ENCODE assay signal across 12 cellular contexts in genomic region chr15:40744810-40745152, GRCh38. TPM values are rescaled to one million over a fixed set of nuclear protein-coding genes. Genes with fewer than 3 reads are reported as not detected.
DNase-seq lines count a peak whose midpoint lies in the region; ATAC-seq and TF ChIP-seq lines count a peak whose summit lies in the region.
"Had no signal": no experiment of that assay in that cellular context is flagged by ENCODE, and none has a peak within 500 bp of the region (broad histone marks: within the 10 kb centered on the region; RNA-seq: fewer than 3 reads in every experiment).

No MANE protein-coding gene starts in this region.

- H3K4me3 Mint-ChIP-seq in activated naive CD4-positive, alpha-beta T cell treated with anti-CD3 and anti-CD28 coated beads, Interleukin-2, amount 10 ng/mL, durations not matched to agents 7 days and 5 days: no peak overlapping the region
- H3K4me3 Mint-ChIP-seq in glutamatergic neuron (ENCODE audit: unreplicated experiment): peak overlapping the region; percentile 76

- H3K36me3 Mint-ChIP-seq in activated naive CD4-positive, alpha-beta T cell treated with anti-CD3 and anti-CD28 coated beads, Interleukin-2, amount 10 ng/mL, durations not matched to agents 7 days and 5 days: peaks cover 47% of the 10 kb centered on the region
- peaks cover 5% of the 10 kb centered on the region for H3K36me3 Mint-ChIP-seq in glutamatergic neuron (ENCODE audit: unreplicated experiment)

- peaks cover under 1 to 69% (median 47%) of the 10 kb centered on the region in 5 donors for H3K36me3 ChIP-seq in subcutaneous abdominal adipose tissue (ENCODE audit: control insufficient read depth in 5 of 5, insufficient read depth in 5 of 5, low read length in 5 of 5)

- DNase-seq in activated naive CD4-positive, alpha-beta T cell treated with anti-CD3 and anti-CD28 coated beads, Interleukin-2, amount 10 ng/mL, durations not matched to agents 7 days and 5 days: peak; percentile 18
- no peak for DNase-seq in activated naive CD4-positive, alpha-beta T cell treated with anti-CD3 and anti-CD28 coated beads, Interleukin-2, amount 50 U/mL, for 16 hours
- DNase-seq in RWPE1 (ENCODE audit: low spot score) (no peak), glutamatergic neuron (peak; percentile 56), NCI-H1436 (lab: John Stamatoyannopoulos, UW) (no peak), RPMI8226 (no peak)
- DNase-seq: activated gamma-delta T cell treated with Interleukin-2 at 50 U/mL for 16 hours; effector CD4-positive, alpha-beta T cell; NCI-H1930 had no signal

- H3K27me3 Mint-ChIP-seq in activated naive CD4-positive, alpha-beta T cell treated with anti-CD3 and anti-CD28 coated beads, Interleukin-2, amount 10 ng/mL, durations not matched to agents 7 days and 5 days: no peaks in the 10 kb centered on the region
- H3K27me3 Mint-ChIP-seq in glutamatergic neuron (ENCODE audit: unreplicated experiment): peaks cover 6% of the 10 kb centered on the region

- H3K4me1 Mint-ChIP-seq in activated naive CD4-positive, alpha-beta T cell treated with anti-CD3 and anti-CD28 coated beads, Interleukin-2, amount 10 ng/mL, durations not matched to agents 7 days and 5 days: peaks cover 37% of the 10 kb centered on the region
- H3K4me1 Mint-ChIP-seq in glutamatergic neuron (ENCODE audit: low read depth, unreplicated experiment): peaks cover 25% of the 10 kb centered on the region

- H3K9me3 ChIP-seq in subcutaneous abdominal adipose tissue (ENCODE audit: control insufficient read depth in 5 of 5, low read length in 5 of 5): no peaks in the 10 kb centered on the region

- CTCF ChIA-PET in activated naive CD4-positive, alpha-beta T cell treated with anti-CD3 and anti-CD28 coated beads, Interleukin-2, amount 10 ng/mL, durations not matched to agents 7 days and 5 days (lab: Charles Lee): interaction anchor here (0.6 to 1.8 kb wide), 6 partner anchors 8 to 149 kb away, joined by 3 to 11 read pairs (median 3); partner anchors contain the start of genes RAD51 and VPS18
- CTCF ChIA-PET in RWPE1 (lab: Yijun Ruan, JAX): interaction anchor here (0.6 to 1.1 kb wide), 8 partner anchors 19 to 197 kb away, joined by 3 to 8 read pairs (median 4); partner anchors contain the start of gene GCHFR

- TF ChIP-seq CTCF in RWPE1 (conservative IDR thresholded peaks at IDR 0.05; ENCODE audit: low read depth): no peak
- peak; percentile 10 for TF ChIP-seq CTCF in glutamatergic neuron (IDR thresholded peaks at IDR 0.05; ENCODE audit: partially characterized antibody, unreplicated experiment)

- H3K27ac ChIP-seq in RWPE1: peak overlapping the region; percentile 86
- H3K27ac ChIP-seq in subcutaneous abdominal adipose tissue (ENCODE audit: low read depth, low read length): peak overlapping the region; percentile 46

- ATAC-seq in GM19463 (IDR thresholded peaks at IDR 0.05; ENCODE audit: unreplicated experiment): no peak

- peaks cover 0 to 35% (median 18%) of the 10 kb centered on the region in 5 donors for H3K4me1 ChIP-seq in subcutaneous abdominal adipose tissue (ENCODE audit: control insufficient read depth in 5 of 5, insufficient read depth in 5 of 5, low read length in 5 of 5)

- H3K27ac Mint-ChIP-seq in activated naive CD4-positive, alpha-beta T cell treated with anti-CD3 and anti-CD28 coated beads, Interleukin-2, amount 10 ng/mL, durations not matched to agents 7 days and 5 days: peak overlapping the region; percentile 95
- peak overlapping the region; percentile 95 for H3K27ac Mint-ChIP-seq in glutamatergic neuron (ENCODE audit: unreplicated experiment)

- no peaks in the 10 kb centered on the region for H3K9me3 Mint-ChIP-seq in activated naive CD4-positive, alpha-beta T cell treated with anti-CD3 and anti-CD28 coated beads, Interleukin-2, amount 10 ng/mL, durations not matched to agents 7 days and 5 days
- no peaks in the 10 kb centered on the region for H3K9me3 Mint-ChIP-seq in glutamatergic neuron (ENCODE audit: unreplicated experiment)

- POLR2A ChIA-PET in RWPE1 (lab: Yijun Ruan, JAX; ENCODE audit: low non-redundant PET): no interaction called here

- H3K4me3 ChIP-seq in subcutaneous abdominal adipose tissue (ENCODE audit: low read depth in 1 of 5, low read length in 5 of 5): no peak overlapping the region

- no peaks in the 10 kb centered on the region for H3K27me3 ChIP-seq in subcutaneous abdominal adipose tissue (ENCODE audit: control insufficient read depth in 5 of 5, insufficient read depth in 4 of 5, low read length in 5 of 5)

- H3K9ac ChIP-seq in subcutaneous abdominal adipose tissue (ENCODE audit: low read length in 5 of 5): no peak overlapping the region

RNA-seq across cellular contexts. Expression of gene RMDN3, which starts 10.3 kb away (rescaled TPM):
- total RNA-seq in glutamatergic neuron (ENCODE audit: unreplicated experiment): 37.1 TPM

RNA-seq across cellular contexts. Expression of gene GCHFR, which starts 19.1 kb away (rescaled TPM):
- total RNA-seq in glutamatergic neuron (ENCODE audit: unreplicated experiment): 5.0 TPM

RNA-seq across cellular contexts. Expression of gene C15orf62, which starts 25.0 kb away (rescaled TPM):
- 0.17 TPM for total RNA-seq in glutamatergic neuron (ENCODE audit: unreplicated experiment)
- total RNA-seq: RPMI7951 had no signal

RNA-seq across cellular contexts. Expression of gene RAD51, which starts 49.8 kb away (rescaled TPM):
- total RNA-seq in glutamatergic neuron (ENCODE audit: unreplicated experiment): 5.0 TPM

Comparison
In these comparisons a context has a peak if more than half of its experiments do, and no peak if none do; other contexts are left out.
1. DNase-seq: peak in activated naive CD4-positive, alpha-beta T cell treated with anti-CD3 and anti-CD28 coated beads, Interleukin-2, amount 10 ng/mL, durations not matched to agents 7 days and 5 days (single experiment) and glutamatergic neuron (single experiment); none in activated naive CD4-positive, alpha-beta T cell treated with anti-CD3 and anti-CD28 coated beads, Interleukin-2, amount 50 U/mL, for 16 hours (single experiment), RWPE1 (single experiment), NCI-H1436 (single experiment) and RPMI8226 (single experiment).